In the genomic region with DNA sequence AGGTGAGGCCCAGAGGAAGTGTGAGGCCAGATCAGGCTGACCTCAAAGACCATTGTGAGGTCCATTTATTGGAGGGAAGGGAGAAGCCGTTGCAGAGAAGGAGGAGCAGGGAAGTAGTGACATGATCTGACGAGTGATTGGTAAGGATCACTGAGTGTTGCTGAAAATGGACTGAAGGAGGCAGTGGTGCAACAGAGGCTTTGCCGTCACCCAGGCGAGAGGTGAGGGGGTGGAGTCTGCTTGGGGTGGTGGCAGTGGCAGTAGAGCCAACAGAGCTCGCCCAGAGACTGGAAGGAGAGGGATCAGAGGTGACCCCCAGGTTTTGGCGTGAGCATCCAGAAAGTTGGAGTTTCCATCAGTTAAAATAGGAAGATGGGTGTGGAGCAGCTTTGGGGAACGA, we compare ENCODE assay signal across 3 cellular contexts.
TF ChIP-seq lines count a peak whose summit lies in the region.

No MANE protein-coding gene starts in this region.

TF ChIP-seq in GM23338, 12 proteins besides CTCF, POLR2A, EP300 and RAD21 (continues in another document):
- TF ChIP-seq, protein P1, sequence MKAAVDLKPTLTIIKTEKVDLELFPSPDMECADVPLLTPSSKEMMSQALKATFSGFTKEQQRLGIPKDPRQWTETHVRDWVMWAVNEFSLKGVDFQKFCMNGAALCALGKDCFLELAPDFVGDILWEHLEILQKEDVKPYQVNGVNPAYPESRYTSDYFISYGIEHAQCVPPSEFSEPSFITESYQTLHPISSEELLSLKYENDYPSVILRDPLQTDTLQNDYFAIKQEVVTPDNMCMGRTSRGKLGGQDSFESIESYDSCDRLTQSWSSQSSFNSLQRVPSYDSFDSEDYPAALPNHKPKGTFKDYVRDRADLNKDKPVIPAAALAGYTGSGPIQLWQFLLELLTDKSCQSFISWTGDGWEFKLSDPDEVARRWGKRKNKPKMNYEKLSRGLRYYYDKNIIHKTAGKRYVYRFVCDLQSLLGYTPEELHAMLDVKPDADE (IDR thresholded peaks at IDR 0.05), result no peak
- TF ChIP-seq POLR2AphosphoS5 (IDR thresholded peaks at IDR 0.05; ENCODE audit: low read depth) (no peak), NANOG (IDR thresholded peaks at IDR 0.05; ENCODE audit: borderline replicate concordance) (no peak), EZH2 (IDR thresholded peaks at IDR 0.05; ENCODE audit: low read depth, unreplicated experiment) (no peak), ZNF114 (CRISPR knock-in tag; IDR thresholded peaks at IDR 0.05) (no peak), ZNF331 (CRISPR knock-in tag; IDR thresholded peaks at IDR 0.05; ENCODE audit: low read depth) (no peak), EZH2phosphoT487 (IDR thresholded peaks at IDR 0.05; ENCODE audit: unreplicated experiment) (no peak)
- TF ChIP-seq, protein P2, sequence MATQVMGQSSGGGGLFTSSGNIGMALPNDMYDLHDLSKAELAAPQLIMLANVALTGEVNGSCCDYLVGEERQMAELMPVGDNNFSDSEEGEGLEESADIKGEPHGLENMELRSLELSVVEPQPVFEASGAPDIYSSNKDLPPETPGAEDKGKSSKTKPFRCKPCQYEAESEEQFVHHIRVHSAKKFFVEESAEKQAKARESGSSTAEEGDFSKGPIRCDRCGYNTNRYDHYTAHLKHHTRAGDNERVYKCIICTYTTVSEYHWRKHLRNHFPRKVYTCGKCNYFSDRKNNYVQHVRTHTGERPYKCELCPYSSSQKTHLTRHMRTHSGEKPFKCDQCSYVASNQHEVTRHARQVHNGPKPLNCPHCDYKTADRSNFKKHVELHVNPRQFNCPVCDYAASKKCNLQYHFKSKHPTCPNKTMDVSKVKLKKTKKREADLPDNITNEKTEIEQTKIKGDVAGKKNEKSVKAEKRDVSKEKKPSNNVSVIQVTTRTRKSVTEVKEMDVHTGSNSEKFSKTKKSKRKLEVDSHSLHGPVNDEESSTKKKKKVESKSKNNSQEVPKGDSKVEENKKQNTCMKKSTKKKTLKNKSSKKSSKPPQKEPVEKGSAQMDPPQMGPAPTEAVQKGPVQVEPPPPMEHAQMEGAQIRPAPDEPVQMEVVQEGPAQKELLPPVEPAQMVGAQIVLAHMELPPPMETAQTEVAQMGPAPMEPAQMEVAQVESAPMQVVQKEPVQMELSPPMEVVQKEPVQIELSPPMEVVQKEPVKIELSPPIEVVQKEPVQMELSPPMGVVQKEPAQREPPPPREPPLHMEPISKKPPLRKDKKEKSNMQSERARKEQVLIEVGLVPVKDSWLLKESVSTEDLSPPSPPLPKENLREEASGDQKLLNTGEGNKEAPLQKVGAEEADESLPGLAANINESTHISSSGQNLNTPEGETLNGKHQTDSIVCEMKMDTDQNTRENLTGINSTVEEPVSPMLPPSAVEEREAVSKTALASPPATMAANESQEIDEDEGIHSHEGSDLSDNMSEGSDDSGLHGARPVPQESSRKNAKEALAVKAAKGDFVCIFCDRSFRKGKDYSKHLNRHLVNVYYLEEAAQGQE (IDR thresholded peaks at IDR 0.05; ENCODE audit: unreplicated experiment), result no peak

TF ChIP-seq in IMR-90, 13 proteins besides CTCF, POLR2A, EP300 and RAD21:
- no peak for TF ChIP-seq RCOR1 (IDR thresholded peaks at IDR 0.05; ENCODE audit: insufficient replicate concordance, low read length)
TF ChIP-seq in IMR-90: peak in this region for 0.

TF ChIP-seq in GM12878, 131 proteins besides CTCF, POLR2A, EP300 and RAD21:
- TF ChIP-seq ZNF384 (IDR thresholded peaks at IDR 0.05; ENCODE audit: borderline replicate concordance, low read depth, low read length) (no peak), MEF2A (IDR thresholded peaks at IDR 0.05; ENCODE audit: insufficient read depth, low read depth, low read length) (no peak), WRNIP1 (IDR thresholded peaks at IDR 0.05; ENCODE audit: borderline replicate concordance, low read depth, low read length) (no peak), NR2F1 (conservative IDR thresholded peaks at IDR 0.05) (no peak), SIN3A (IDR thresholded peaks at IDR 0.05; ENCODE audit: low read depth, low read length) (no peak), BHLHE40 (IDR thresholded peaks at IDR 0.05; ENCODE audit: borderline replicate concordance in 1 of 2, low read depth in 2 of 2, low read length in 1 of 2) (no peak), ZNF24 (IDR thresholded peaks at IDR 0.05) (no peak), RUNX3 (IDR thresholded peaks at IDR 0.05; ENCODE audit: low read length) (no peak), RFX5 (IDR thresholded peaks at IDR 0.05; ENCODE audit: low read depth, low read length) (no peak), ATF7 (IDR thresholded peaks at IDR 0.05; ENCODE audit: low read depth) (no peak), CHD1 (IDR thresholded peaks at IDR 0.05; ENCODE audit: low read depth, low read length) (no peak), ZNF622 (IDR thresholded peaks at IDR 0.05) (no peak), IRF4 (IDR thresholded peaks at IDR 0.05; ENCODE audit: low read depth, low read length) (no peak)
- TF ChIP-seq, protein P3, sequence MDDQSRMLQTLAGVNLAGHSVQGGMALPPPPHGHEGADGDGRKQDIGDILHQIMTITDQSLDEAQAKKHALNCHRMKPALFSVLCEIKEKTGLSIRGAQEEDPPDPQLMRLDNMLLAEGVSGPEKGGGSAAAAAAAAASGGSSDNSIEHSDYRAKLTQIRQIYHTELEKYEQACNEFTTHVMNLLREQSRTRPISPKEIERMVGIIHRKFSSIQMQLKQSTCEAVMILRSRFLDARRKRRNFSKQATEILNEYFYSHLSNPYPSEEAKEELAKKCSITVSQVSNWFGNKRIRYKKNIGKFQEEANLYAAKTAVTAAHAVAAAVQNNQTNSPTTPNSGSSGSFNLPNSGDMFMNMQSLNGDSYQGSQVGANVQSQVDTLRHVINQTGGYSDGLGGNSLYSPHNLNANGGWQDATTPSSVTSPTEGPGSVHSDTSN (IDR thresholded peaks at IDR 0.05; ENCODE audit: insufficient replicate concordance, low read depth, low read length), result no peak
- TF ChIP-seq, protein P4, sequence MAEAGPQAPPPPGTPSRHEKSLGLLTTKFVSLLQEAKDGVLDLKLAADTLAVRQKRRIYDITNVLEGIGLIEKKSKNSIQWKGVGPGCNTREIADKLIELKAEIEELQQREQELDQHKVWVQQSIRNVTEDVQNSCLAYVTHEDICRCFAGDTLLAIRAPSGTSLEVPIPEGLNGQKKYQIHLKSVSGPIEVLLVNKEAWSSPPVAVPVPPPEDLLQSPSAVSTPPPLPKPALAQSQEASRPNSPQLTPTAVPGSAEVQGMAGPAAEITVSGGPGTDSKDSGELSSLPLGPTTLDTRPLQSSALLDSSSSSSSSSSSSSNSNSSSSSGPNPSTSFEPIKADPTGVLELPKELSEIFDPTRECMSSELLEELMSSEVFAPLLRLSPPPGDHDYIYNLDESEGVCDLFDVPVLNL (IDR thresholded peaks at IDR 0.05; ENCODE audit: low read depth, low read length), result no peak
- TF ChIP-seq, protein P5, sequence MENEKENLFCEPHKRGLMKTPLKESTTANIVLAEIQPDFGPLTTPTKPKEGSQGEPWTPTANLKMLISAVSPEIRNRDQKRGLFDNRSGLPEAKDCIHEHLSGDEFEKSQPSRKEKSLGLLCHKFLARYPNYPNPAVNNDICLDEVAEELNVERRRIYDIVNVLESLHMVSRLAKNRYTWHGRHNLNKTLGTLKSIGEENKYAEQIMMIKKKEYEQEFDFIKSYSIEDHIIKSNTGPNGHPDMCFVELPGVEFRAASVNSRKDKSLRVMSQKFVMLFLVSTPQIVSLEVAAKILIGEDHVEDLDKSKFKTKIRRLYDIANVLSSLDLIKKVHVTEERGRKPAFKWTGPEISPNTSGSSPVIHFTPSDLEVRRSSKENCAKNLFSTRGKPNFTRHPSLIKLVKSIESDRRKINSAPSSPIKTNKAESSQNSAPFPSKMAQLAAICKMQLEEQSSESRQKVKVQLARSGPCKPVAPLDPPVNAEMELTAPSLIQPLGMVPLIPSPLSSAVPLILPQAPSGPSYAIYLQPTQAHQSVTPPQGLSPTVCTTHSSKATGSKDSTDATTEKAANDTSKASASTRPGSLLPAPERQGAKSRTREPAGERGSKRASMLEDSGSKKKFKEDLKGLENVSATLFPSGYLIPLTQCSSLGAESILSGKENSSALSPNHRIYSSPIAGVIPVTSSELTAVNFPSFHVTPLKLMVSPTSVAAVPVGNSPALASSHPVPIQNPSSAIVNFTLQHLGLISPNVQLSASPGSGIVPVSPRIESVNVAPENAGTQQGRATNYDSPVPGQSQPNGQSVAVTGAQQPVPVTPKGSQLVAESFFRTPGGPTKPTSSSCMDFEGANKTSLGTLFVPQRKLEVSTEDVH (IDR thresholded peaks at IDR 0.05; ENCODE audit: low read depth, partially characterized antibody), result no peak
